33 cellular contexts compared by ENCODE assay signal in the genomic region with DNA sequence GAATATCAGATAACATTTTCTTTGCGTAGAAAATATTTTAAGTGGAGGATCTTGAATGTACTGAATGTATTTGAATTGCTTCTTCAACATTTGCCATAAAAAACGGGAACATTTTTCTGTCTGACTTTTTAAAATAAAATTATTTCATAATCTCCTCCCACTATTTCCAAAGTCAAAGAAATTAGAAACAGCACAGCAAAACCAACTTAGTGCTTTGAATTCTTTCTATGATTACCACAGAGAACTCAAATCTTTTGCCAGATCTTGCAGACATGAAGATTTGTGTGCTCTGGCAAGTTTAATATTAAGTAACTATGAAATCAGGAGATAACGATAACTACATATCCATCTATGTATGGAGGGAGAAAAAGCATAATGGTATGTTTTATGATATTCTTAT.
"Had no signal": no experiment of that assay in that cellular context is flagged by ENCODE, and none has a peak within 500 bp of the region (broad histone marks: within the 10 kb centered on the region; RNA-seq: fewer than 3 reads in every experiment).

No MANE protein-coding gene starts in this region.

- H3K9me3 ChIP-seq: adrenal gland, ascending aorta, breast epithelium, esophagus muscularis mucosa, gastrocnemius medialis, heart left ventricle had no signal

- ATAC-seq: activated CD4-positive, CD25-positive, alpha-beta regulatory T cell treated with anti-CD3 and anti-CD28 coated beads, Interleukin-2, amount 50 U/mL, for 24 hours; activated CD8-positive, alpha-beta T cell treated with anti-CD3 and anti-CD28 coated beads for 36 hours; activated T-cell treated with anti-CD3 and anti-CD28 coated beads, Interleukin-2, amount 50 U/mL, for 4 hours; activated T-helper 17 cell treated with anti-CD3 and anti-CD28 coated beads, Interleukin-2, amount 50 U/mL, for 72 hours; effector memory CD8-positive, alpha-beta T cell; foreskin keratinocyte; gastrocnemius medialis; heart left ventricle; T-helper 17 cell had no signal

- DNase-seq: activated B cell treated with CpG ODN at 0.5 μM for 24 hours; activated CD4-positive, alpha-beta T cell treated with anti-CD3 and anti-CD28 coated beads for 48 hours; activated CD4-positive, alpha-beta T cell treated with anti-CD3 and anti-CD28 coated beads, Interleukin-2, amount 50 U/mL, for 1 hour; activated CD4-positive, alpha-beta T cell treated with anti-CD3 and anti-CD28 coated beads, Interleukin-2, amount 50 U/mL, for 48 hours; activated CD8-positive, alpha-beta memory T cell treated with anti-CD3 and anti-CD28 coated beads for 24 hours; activated CD8-positive, alpha-beta T cell treated with anti-CD3 and anti-CD28 coated beads for 36 hours; activated effector memory CD4-positive, alpha-beta T cell treated with Interleukin-2 at 50 U/mL for 16 hours; activated gamma-delta T cell treated with Interleukin-2 at 50 U/mL for 16 hours; activated naive CD4-positive, alpha-beta T cell treated with anti-CD3 and anti-CD28 coated beads, Interleukin-2, amount 50 U/mL, for 16 hours; activated naive CD4-positive, alpha-beta T cell treated with Interleukin-2 at 50 U/mL for 16 hours; activated T-cell treated with anti-CD3 and anti-CD28 coated beads, Interleukin-2, amount 50 U/mL, for 4 hours; adrenal gland; central memory CD4-positive, alpha-beta T cell; cerebellar nuclear complex; dermis blood vessel endothelial cell; effector CD4-positive, alpha-beta T cell; effector memory CD8-positive, alpha-beta T cell; erythroblast; foreskin keratinocyte; gastrocnemius medialis; glutamatergic neuron; heart left ventricle; T-helper 1 cell; T-helper 17 cell; T1000; WERI-Rb-1 had no signal

- H3K27me3 ChIP-seq: adrenal gland, ascending aorta, breast epithelium, cardiac muscle cell, esophagus muscularis mucosa, foreskin keratinocyte, gastrocnemius medialis, heart left ventricle had no signal

- H3K4me1 ChIP-seq: adrenal gland, ascending aorta, breast epithelium, esophagus muscularis mucosa, foreskin keratinocyte, gastrocnemius medialis, heart left ventricle had no signal

- H3K27ac ChIP-seq: adrenal gland, ascending aorta, breast epithelium, cardiac muscle cell, coronary artery, esophagus muscularis mucosa, foreskin keratinocyte, gastrocnemius medialis, heart left ventricle, WERI-Rb-1 had no signal

- H3K4me3 ChIP-seq: adrenal gland, ascending aorta, cardiac muscle cell, coronary artery, esophagus muscularis mucosa, gastrocnemius medialis, heart left ventricle had no signal

- H3K36me3 ChIP-seq: adrenal gland, ascending aorta, breast epithelium, cardiac muscle cell, esophagus muscularis mucosa, gastrocnemius medialis, heart left ventricle, WERI-Rb-1 had no signal
